Comparison of ENCODE assay signal across 12 cellular contexts in the genomic region with DNA sequence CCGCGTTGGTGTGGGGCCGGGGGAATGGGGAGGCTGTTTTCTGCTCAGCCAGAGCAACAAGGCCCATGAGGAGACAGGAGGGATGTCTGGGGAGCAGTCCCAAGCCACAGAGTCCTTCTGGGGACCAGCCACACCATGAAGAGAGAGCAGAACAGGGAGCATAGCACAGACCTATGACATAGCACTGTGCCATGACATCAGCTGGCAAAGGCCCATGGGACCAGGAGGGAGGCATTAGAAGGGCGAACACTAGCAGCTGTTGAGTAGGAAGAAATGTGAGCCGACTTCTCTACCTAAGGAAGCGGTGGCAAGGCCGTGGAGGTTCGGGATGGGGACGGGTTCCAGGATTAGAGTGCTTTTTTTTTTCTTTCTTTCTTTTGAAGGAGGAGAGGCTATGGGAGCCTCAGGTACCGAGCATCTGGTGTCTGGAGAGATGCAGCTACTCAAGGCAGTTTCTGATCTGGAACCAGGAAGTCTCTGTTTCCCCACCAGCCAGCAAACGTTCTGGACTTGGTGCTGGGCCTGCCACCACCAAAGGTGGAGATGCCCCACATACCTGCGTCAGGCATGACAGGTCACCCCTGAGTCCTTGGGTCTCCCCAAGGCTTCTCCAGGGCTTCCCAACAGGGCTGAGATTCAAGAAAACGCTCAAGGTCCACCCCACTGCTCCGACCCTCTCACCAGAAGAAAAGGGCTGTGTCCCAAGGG.
DNase-seq lines count a peak whose midpoint lies in the region; ATAC-seq and TF ChIP-seq lines count a peak whose summit lies in the region.
"Had no signal": no experiment of that assay in that cellular context is flagged by ENCODE, and none has a peak within 500 bp of the region (broad histone marks: within the 10 kb centered on the region; RNA-seq: fewer than 3 reads in every experiment).

No MANE protein-coding gene starts in this region.

- intact Hi-C loops in CD8-positive, alpha-beta T cell (cut with DNase I, micrococcal nuclease): no loop called here

- no peaks in the 10 kb centered on the region for H3K27me3 ChIP-seq in CD8-positive, alpha-beta T cell (ENCODE audit: insufficient read depth, low read length)
- H3K27me3 ChIP-seq in SU-DHL-6 (ENCODE audit: low read length): no peaks in the 10 kb centered on the region
- H3K27me3 ChIP-seq: sigmoid colon, SJSA1 had no signal

- H3K9ac ChIP-seq in SU-DHL-6 (ENCODE audit: low read length): peak overlapping the region; percentile 73

- POLR2A ChIA-PET in CD8-positive, alpha-beta T cell (lab: Charles Lee): no interaction called here

- peak overlapping the region; percentile 87 for H2AFZ ChIP-seq in SU-DHL-6 (ENCODE audit: low read depth, low read length, severe bottlenecking)

- H3K9me3 Mint-ChIP-seq in CD8-positive, alpha-beta T cell: no peaks in the 10 kb centered on the region
- no peaks in the 10 kb centered on the region for H3K9me3 Mint-ChIP-seq in IgD-negative memory B cell
- H3K9me3 Mint-ChIP-seq in nephron: no peaks in the 10 kb centered on the region

- DNase-seq in CD8-positive, alpha-beta T cell: no peak
- DNase-seq in Kasumi-1 (lab: John Stamatoyannopoulos, UW) (no peak), amygdala (lab: John Stamatoyannopoulos, UW) (no peak), DMS79 treated with DMSO at 0.1 percent for 48 hours (lab: John Stamatoyannopoulos, UW) (no peak)
- DNase-seq: NCI-H510A treated with DMSO at 0.1 percent for 48 hours, WERI-Rb-1 had no signal

- H3K9me3 ChIP-seq in CD8-positive, alpha-beta T cell (ENCODE audit: low read length): no peaks in the 10 kb centered on the region
- H3K9me3 ChIP-seq in SU-DHL-6 (ENCODE audit: insufficient read depth, low read length): no peaks in the 10 kb centered on the region
- H3K9me3 ChIP-seq: HAP-1, sigmoid colon, SJSA1 had no signal

- CTCF ChIA-PET in CD8-positive, alpha-beta T cell (lab: Charles Lee): no interaction called here

- H3K27ac ChIP-seq in CD8-positive, alpha-beta T cell (ENCODE audit: low read depth, low read length): no peak overlapping the region
- H3K27ac ChIP-seq in SU-DHL-6 (ENCODE audit: low read depth, low read length): peak overlapping the region; percentile 85
- H3K27ac ChIP-seq: sigmoid colon, SJSA1, WERI-Rb-1 had no signal

- no peak overlapping the region for H3K4me3 Mint-ChIP-seq in CD8-positive, alpha-beta T cell
- H3K4me3 Mint-ChIP-seq in IgD-negative memory B cell (peak overlapping the region; percentile 90 to 100 (median 98)), nephron (no peak overlapping the region)

- no peak for TF ChIP-seq CTCF in CD8-positive, alpha-beta T cell (IDR thresholded peaks at IDR 0.05)
- TF ChIP-seq CTCF in SU-DHL-6 (IDR thresholded peaks at IDR 0.05; ENCODE audit: insufficient read depth, low read length, poor library complexity, severe bottlenecking) (no peak), nephron (IDR thresholded peaks at IDR 0.05; ENCODE audit: unreplicated experiment in 3 of 3) (no peak)

- H3K36me3 Mint-ChIP-seq in CD8-positive, alpha-beta T cell: no peaks in the 10 kb centered on the region
- H3K36me3 Mint-ChIP-seq in IgD-negative memory B cell (peaks cover 8% of the 10 kb centered on the region), nephron (ENCODE audit: low read depth) (peaks cover 13% of the 10 kb centered on the region)

- H3K27ac Mint-ChIP-seq in CD8-positive, alpha-beta T cell: peak overlapping the region; percentile 49
- H3K27ac Mint-ChIP-seq in IgD-negative memory B cell (peak overlapping the region; percentile 97 to 99 (median 99)), nephron (peak overlapping the region in 2 of 3 experiments; percentile 13 to 33)

- H3K4me1 ChIP-seq in CD8-positive, alpha-beta T cell (ENCODE audit: insufficient read depth, low read length): no peaks in the 10 kb centered on the region
- H3K4me1 ChIP-seq: HAP-1, sigmoid colon had no signal

- H3K36me3 ChIP-seq in CD8-positive, alpha-beta T cell (ENCODE audit: insufficient read depth, low read length): no peaks in the 10 kb centered on the region
- H3K36me3 ChIP-seq in SU-DHL-6 (ENCODE audit: low read length): no peaks in the 10 kb centered on the region
- H3K36me3 ChIP-seq: HAP-1, sigmoid colon, SJSA1, WERI-Rb-1 had no signal

- H3K9me2 ChIP-seq in SU-DHL-6 (replicated peaks; ENCODE audit: insufficient read depth, low read length): no peaks in the 10 kb centered on the region

- peak overlapping the region; percentile 88 for H3K4me2 ChIP-seq in SU-DHL-6 (ENCODE audit: low read depth, low read length, poor library complexity, severe bottlenecking)

- no peaks in the 10 kb centered on the region for H4K20me1 ChIP-seq in SU-DHL-6 (ENCODE audit: low read depth, low read length)

- peaks cover 33% of the 10 kb centered on the region for H3K79me2 ChIP-seq in SU-DHL-6 (ENCODE audit: insufficient read depth, low read length)

- ATAC-seq in CD8-positive, alpha-beta T cell: no peak

- H3K4me1 Mint-ChIP-seq in CD8-positive, alpha-beta T cell (ENCODE audit: low read depth): peaks cover 6% of the 10 kb centered on the region
- H3K4me1 Mint-ChIP-seq in IgD-negative memory B cell (peaks cover 30 to 36% (median 32%) of the 10 kb centered on the region in 3 donors), nephron (peaks cover 28% of the 10 kb centered on the region)

- 0 out of 2 replicates have a peak, but pooled peaks cover 3% of the 10 kb centered on the region for H3F3A ChIP-seq in SU-DHL-6 (ENCODE audit: insufficient read depth)

- no peak overlapping the region for H3K4me3 ChIP-seq in CD8-positive, alpha-beta T cell (ENCODE audit: low read depth, low read length)
- H3K4me3 ChIP-seq in SU-DHL-6 (ENCODE audit: insufficient read depth, low read length, poor library complexity, severe bottlenecking): no peak overlapping the region
- H3K4me3 ChIP-seq: HAP-1, sigmoid colon, SJSA1 had no signal

- no peaks in the 10 kb centered on the region for H3K27me3 Mint-ChIP-seq in CD8-positive, alpha-beta T cell (ENCODE audit: low read depth)
- H3K27me3 Mint-ChIP-seq in IgD-negative memory B cell: no peaks in the 10 kb centered on the region
- peaks cover 5% of the 10 kb centered on the region for H3K27me3 Mint-ChIP-seq in nephron (ENCODE audit: low read depth)

Comparison
In these comparisons a context has a peak if more than half of its experiments do, and no peak if none do; other contexts are left out.
1. H3K27ac Mint-ChIP-seq: peak in every context shown above with its lines; median percentile 99 in IgD-negative memory B cell; 49 in CD8-positive, alpha-beta T cell; 23 in nephron.
2. H3K4me3 Mint-ChIP-seq: peak in IgD-negative memory B cell (4 of 4); none in CD8-positive, alpha-beta T cell (single experiment) and nephron (0 of 3).